In genomic region chr10:132626761-132627735, GRCh38 we compare ENCODE assay signal across 13 cellular contexts.
DNase-seq lines count a peak whose midpoint lies in the region; ATAC-seq and TF ChIP-seq lines count a peak whose summit lies in the region.
"Had no signal": no experiment of that assay in that cellular context is flagged by ENCODE, and none has a peak within 500 bp of the region (broad histone marks: within the 10 kb centered on the region; RNA-seq: fewer than 3 reads in every experiment).

No MANE protein-coding gene starts in this region.

- peak overlapping the region; percentile 42 for H3K27ac Mint-ChIP-seq in osteocyte (ENCODE audit: unreplicated experiment)
- H3K27ac Mint-ChIP-seq: activated T-cell treated with anti-CD3 and anti-CD28 coated beads, Interleukin-2, amount 50 U/mL, for 72 hours had no signal

- H3K4me1 Mint-ChIP-seq in osteocyte (ENCODE audit: unreplicated experiment): peaks cover 36% of the 10 kb centered on the region

- no peak for TF ChIP-seq CTCF in osteocyte (IDR thresholded peaks at IDR 0.05)

- H3K4me3 ChIP-seq in urinary bladder (ENCODE audit: low read depth, low read length): no peak overlapping the region
- H3K4me3 ChIP-seq in HAP-1: no peak overlapping the region
- H3K4me3 ChIP-seq: breast epithelium had no signal

- DNase-seq in activated naive CD4-positive, alpha-beta T cell treated with anti-CD3 and anti-CD28 coated beads, Interleukin-2, amount 50 U/mL, for 16 hours: peak; percentile 5
- DNase-seq in activated naive CD4-positive, alpha-beta T cell (lab: John Stamatoyannopoulos, UW): no peak
- no peak for DNase-seq in left ventricle myocardium superior
- no peak for DNase-seq in osteocyte (ENCODE audit: extremely low spot score, unreplicated experiment)
- DNase-seq in HAP-1 (ENCODE audit: low spot score in 2 of 2): no peak
- no peak for DNase-seq in epidermal melanocyte (ENCODE audit: insufficient read length, low spot score)
- DNase-seq in KG1 (lab: John Stamatoyannopoulos, UW): no peak
- DNase-seq: activated T-cell treated with anti-CD3 and anti-CD28 coated beads, Interleukin-2, amount 50 U/mL, for 72 hours; stimulated activated CD4-positive, alpha-beta T cell treated with anti-CD3 and anti-CD28 coated beads, Interleukin-4, amount 100 ng/mL, for 24 hours; trophoblast cell; WERI-Rb-1 had no signal

- intact Hi-C loops in left ventricle myocardium superior (cut with micrococcal nuclease): no loop called here

- H3K4me1 ChIP-seq in urinary bladder (ENCODE audit: insufficient read depth) (no peaks in the 10 kb centered on the region), HAP-1 (peaks cover 11% of the 10 kb centered on the region)

- in situ Hi-C loops in HAP-1 (cut with MboI; ENCODE audit: low sequenced_read_pairs): loop anchor here (25.0 kb wide), 1 partner anchor 415 kb away; no protein-coding TSS in a partner anchor

- H3K36me3 ChIP-seq in urinary bladder (ENCODE audit: insufficient read depth) (no peaks in the 10 kb centered on the region), HAP-1 (replicated peaks) (no peaks in the 10 kb centered on the region)
- H3K36me3 ChIP-seq: breast epithelium, WERI-Rb-1 had no signal

- no peaks in the 10 kb centered on the region for H3K36me3 Mint-ChIP-seq in osteocyte (ENCODE audit: unreplicated experiment)

- H3K9me3 ChIP-seq in HAP-1: no peaks in the 10 kb centered on the region
- H3K9me3 ChIP-seq: breast epithelium had no signal

- no peaks in the 10 kb centered on the region for H3K27me3 ChIP-seq in HAP-1 (ENCODE audit: low read depth)
- H3K27me3 ChIP-seq: breast epithelium had no signal

- peak; percentile 2 for ATAC-seq in left ventricle myocardium superior

- WGBS in urinary bladder: 67% methylated on average over 39 of the region's 39 CpGs

- H3K27me3 Mint-ChIP-seq in osteocyte (ENCODE audit: unreplicated experiment): no peaks in the 10 kb centered on the region

- peak overlapping the region; percentile 79 for H3K27ac ChIP-seq in urinary bladder (ENCODE audit: low read depth)
- H3K27ac ChIP-seq: WERI-Rb-1 had no signal

- H3K9me3 Mint-ChIP-seq in osteocyte (ENCODE audit: unreplicated experiment): no peaks in the 10 kb centered on the region
- H3K9me3 Mint-ChIP-seq: activated T-cell treated with anti-CD3 and anti-CD28 coated beads, Interleukin-2, amount 50 U/mL, for 72 hours had no signal

- no peak overlapping the region for H3K4me3 Mint-ChIP-seq in osteocyte (ENCODE audit: unreplicated experiment)
